ENCODE assay signal across 17 cellular contexts in the genomic region with DNA sequence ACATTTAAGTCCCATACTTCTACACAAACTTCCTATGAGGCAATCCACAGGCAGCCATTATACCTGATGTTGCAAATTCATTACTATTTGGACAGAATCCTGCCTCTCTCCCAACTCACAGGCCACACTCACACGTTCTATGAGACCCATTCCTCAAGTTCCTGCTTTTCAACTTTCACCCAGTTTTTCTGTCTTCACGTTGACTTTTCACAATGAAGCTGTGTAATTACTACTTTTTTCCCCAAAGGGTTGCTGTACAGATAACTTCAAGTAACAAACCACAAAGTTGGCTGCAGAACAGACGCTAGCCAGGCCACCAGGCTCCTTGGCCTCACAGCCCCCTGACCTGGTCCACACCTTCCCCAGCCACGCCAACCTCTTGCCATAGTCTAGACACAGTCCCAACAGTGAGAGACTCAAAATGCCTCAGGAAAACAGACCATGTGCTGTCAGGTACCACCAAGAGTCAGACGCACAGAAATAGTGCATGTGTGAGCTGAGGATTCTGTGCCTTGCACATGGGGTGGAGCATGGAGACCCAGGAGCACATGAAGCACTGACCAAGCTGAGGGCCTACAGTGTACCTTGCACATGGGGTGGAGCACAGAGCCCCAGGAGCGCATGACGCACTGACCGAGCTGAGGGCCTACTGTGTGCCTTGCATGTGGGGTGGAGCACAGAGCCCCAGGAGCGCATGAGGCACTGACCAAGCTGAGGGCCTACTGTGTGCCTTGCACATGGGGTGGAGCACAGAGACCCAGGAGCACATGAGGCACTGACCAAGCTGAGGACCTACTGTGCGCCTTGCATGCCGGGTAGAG.
"Had no signal": no experiment of that assay in that cellular context is flagged by ENCODE, and none has a peak within 500 bp of the region (broad histone marks: within the 10 kb centered on the region; RNA-seq: fewer than 3 reads in every experiment).

No MANE protein-coding gene starts in this region.

- H3K4me3 ChIP-seq: mucosa of descending colon, prostate gland, right lobe of liver, upper lobe of right lung had no signal

- H3K4me1 Mint-ChIP-seq: endodermal cell had no signal

- H3K4me1 ChIP-seq: prostate gland, right lobe of liver, upper lobe of right lung had no signal

- H3K27ac ChIP-seq: prostate gland, right lobe of liver, upper lobe of right lung had no signal

- H3K4me3 Mint-ChIP-seq: activated T-cell treated with anti-CD3 and anti-CD28 coated beads, Interleukin-2, amount 50 U/mL, for 4 hours; endodermal cell; naive thymus-derived CD8-positive, alpha-beta T cell had no signal

- H3K27ac Mint-ChIP-seq: endodermal cell had no signal

- H3K27me3 ChIP-seq: right lobe of liver, upper lobe of right lung had no signal

- H3K36me3 ChIP-seq: prostate gland, right lobe of liver, upper lobe of right lung had no signal

- ATAC-seq: activated T-cell treated with anti-CD3 and anti-CD28 coated beads, Interleukin-2, amount 50 U/mL, for 4 hours; left colon; mucosa of descending colon; naive thymus-derived CD8-positive, alpha-beta T cell; right lobe of liver; upper lobe of right lung had no signal

- DNase-seq: activated CD4-positive, CD25-positive, alpha-beta regulatory T cell; activated gamma-delta T cell treated with Interleukin-2 at 50 U/mL for 16 hours; activated T-cell treated with anti-CD3 and anti-CD28 coated beads, Interleukin-2, amount 50 U/mL, for 4 hours; central memory CD4-positive, alpha-beta T cell; dermis blood vessel endothelial cell; endodermal cell; left colon; mammary epithelial cell; mucosa of descending colon; naive thymus-derived CD8-positive, alpha-beta T cell; nucleus accumbens; stimulated activated CD4-positive, alpha-beta T cell treated with anti-CD3 and anti-CD28 coated beads, Interleukin-12 subunit alpha, Interleukin-12 subunit beta, amount 100 ng/mL, for 4 hours; stimulated activated naive CD4-positive, alpha-beta T cell treated with Interleukin-2 at 50 U/mL for 16 hours; T-helper 2 cell had no signal

- H3K27me3 Mint-ChIP-seq: naive thymus-derived CD8-positive, alpha-beta T cell had no signal

- H3K9me3 ChIP-seq: mucosa of descending colon, prostate gland, right lobe of liver, upper lobe of right lung had no signal

- H3K9me3 Mint-ChIP-seq: activated T-cell treated with anti-CD3 and anti-CD28 coated beads, Interleukin-2, amount 50 U/mL, for 4 hours; endodermal cell; naive thymus-derived CD8-positive, alpha-beta T cell had no signal
